ENCODE assay signal across 12 cellular contexts in the genomic region with DNA sequence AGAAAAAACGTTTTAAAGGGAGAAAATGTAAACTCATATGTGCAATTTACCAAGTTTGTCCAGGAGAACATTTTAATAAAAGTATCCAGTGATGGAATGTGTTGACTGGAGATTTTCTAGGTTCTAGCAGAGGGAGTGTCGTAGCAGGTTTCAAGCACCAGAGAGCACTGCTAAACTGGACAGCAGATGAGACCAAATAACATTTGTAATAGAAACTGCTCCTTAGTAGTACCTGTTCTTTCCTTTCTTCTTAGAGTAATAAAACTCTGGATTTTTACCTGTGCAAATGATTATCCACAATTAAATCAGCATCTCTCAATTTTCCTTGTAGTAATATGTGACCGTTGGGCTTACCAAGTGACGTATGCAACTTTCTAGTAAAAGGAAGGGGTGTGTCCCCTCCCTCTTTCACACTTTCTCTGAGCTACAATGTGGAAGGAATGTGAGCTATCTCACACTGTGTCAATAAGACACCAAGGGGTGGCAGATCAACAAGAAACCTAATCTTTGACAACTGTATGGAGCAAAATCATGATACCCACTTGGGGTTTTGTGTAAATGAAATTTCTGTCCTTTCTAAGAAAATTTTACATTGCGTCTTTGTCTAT. TPM values are rescaled to one million over a fixed set of nuclear protein-coding genes. Genes with fewer than 3 reads are reported as not detected.
DNase-seq lines count a peak whose midpoint lies in the region; ATAC-seq and TF ChIP-seq lines count a peak whose summit lies in the region.
"Had no signal": no experiment of that assay in that cellular context is flagged by ENCODE, and none has a peak within 500 bp of the region (broad histone marks: within the 10 kb centered on the region; RNA-seq: fewer than 3 reads in every experiment).

No MANE protein-coding gene starts in this region.

- H3K4ac ChIP-seq in neuronal stem cell (ENCODE audit: low read length), result no peak overlapping the region

- H3K4me3 ChIP-seq in epithelial cell of proximal tubule (ENCODE audit: low read depth, low read length) (no peak overlapping the region), neuronal stem cell (ENCODE audit: low read length in 2 of 2) (no peak overlapping the region), lower leg skin (ENCODE audit: low read depth, poor library complexity, severe bottlenecking) (no peak overlapping the region), aorta (ENCODE audit: low read length in 2 of 2) (no peak overlapping the region)

- H2BK5ac ChIP-seq in neuronal stem cell (ENCODE audit: low read length), result no peak overlapping the region

- H3K18ac ChIP-seq in neuronal stem cell (ENCODE audit: low read length), result no peak overlapping the region

- H2BK12ac ChIP-seq in neuronal stem cell (ENCODE audit: low read length), result no peak overlapping the region

- DNase-seq in EH (ENCODE audit: low read depth) (peak; percentile 32), NCI-H460 (ENCODE audit: extremely low read depth, low read depth) (peak; percentile 68), epithelial cell of proximal tubule (ENCODE audit: low read depth) (no peak), neuronal stem cell (ENCODE audit: low spot score) (peak; percentile 31), lower leg skin (ENCODE audit: low spot score in 2 of 2) (no peak), aorta (no peak), COLO829 (ENCODE audit: low spot score) (no peak)
- no peak for DNase-seq in stimulated activated naive CD4-positive, alpha-beta T cell treated with Interleukin-2 at 50 U/mL for 16 hours (lab: John Stamatoyannopoulos, UW)
- DNase-seq: effector CD4-positive, alpha-beta T cell; midbrain; RPMI8226 had no signal

- no peak overlapping the region for H3K9ac ChIP-seq in neuronal stem cell (ENCODE audit: low read depth, low read length, poor library complexity)
- H3K9ac ChIP-seq: KMS-11 had no signal

- WGBS in neuronal stem cell (ENCODE audit: extremely low coverage in 2 of 2, insufficient read length in 2 of 2, insufficient replicate concordance in 1 of 2), 2 donors, result no CpG with 5 or more reads among the region's 5 CpGs
- WGBS in lower leg skin, 2 donors, result 60 to 67% methylated on average over 5 of the region's 5 CpGs
- 57 to 71% methylated on average over 5 of the region's 5 CpGs for whole genome bisulfite sequencing in aorta, 2 donors

- no peak for ATAC-seq in aorta (ENCODE audit: low FRiP score)

- no peak overlapping the region for H2AFZ ChIP-seq in neuronal stem cell (ENCODE audit: low read length)

- H3K36me3 ChIP-seq in neuronal stem cell (replicated peaks in 1 of 2; ENCODE audit: control insufficient read depth in 2 of 2, insufficient read depth in 2 of 2, low read length in 2 of 2), result no peaks in the 10 kb centered on the region
- H3K36me3 ChIP-seq in aorta (ENCODE audit: control insufficient read depth in 1 of 2, insufficient read depth in 2 of 2, low read length in 1 of 2), result no peaks in the 10 kb centered on the region

- H3K27me3 ChIP-seq in neuronal stem cell (ENCODE audit: control insufficient read depth in 3 of 3, insufficient read depth in 3 of 3, low read depth in 1 of 3, low read length in 3 of 3) (no peaks in the 10 kb centered on the region), aorta (ENCODE audit: control insufficient read depth in 1 of 2, insufficient read depth in 2 of 2, low read length in 1 of 2) (no peaks in the 10 kb centered on the region)

- no peaks in the 10 kb centered on the region for H3K79me1 ChIP-seq in neuronal stem cell (ENCODE audit: low read depth, low read length)

- no peak overlapping the region for H3K14ac ChIP-seq in neuronal stem cell (ENCODE audit: low read length)

- H3K27ac ChIP-seq in neuronal stem cell (replicated peaks; ENCODE audit: low read length), result no peak overlapping the region
- H3K27ac ChIP-seq in aorta (ENCODE audit: low read depth in 1 of 2, low read length in 2 of 2), result no peak overlapping the region
- H3K27ac ChIP-seq: KMS-11 had no signal

- H2BK120ac ChIP-seq in neuronal stem cell (ENCODE audit: low read depth, low read length), result no peak overlapping the region

- no peak overlapping the region for H4K91ac ChIP-seq in neuronal stem cell (ENCODE audit: low read depth, low read length, poor library complexity)

- H3K23ac ChIP-seq in neuronal stem cell (ENCODE audit: low read depth, low read length, poor library complexity), result no peak overlapping the region

- H3K4me2 ChIP-seq in neuronal stem cell (ENCODE audit: insufficient read depth, low read length, poor library complexity, severe bottlenecking), result no peak overlapping the region
- H3K4me2 ChIP-seq: KMS-11 had no signal

- H4K8ac ChIP-seq in neuronal stem cell (ENCODE audit: low read depth, low read length), result no peak overlapping the region

- no peak overlapping the region for H2AK5ac ChIP-seq in neuronal stem cell (ENCODE audit: low read depth, low read length)

- TF ChIP-seq POLR2A in lower leg skin (IDR thresholded peaks at IDR 0.05), result no peak

- H2BK15ac ChIP-seq in neuronal stem cell (ENCODE audit: low read length), result no peak overlapping the region

- peak; percentile 40 for TF ChIP-seq CTCF in epithelial cell of proximal tubule (conservative IDR thresholded peaks at IDR 0.05; ENCODE audit: low read depth, low read length)
- TF ChIP-seq CTCF in lower leg skin (IDR thresholded peaks at IDR 0.05), result no peak

- intact Hi-C loops in lower leg skin (cut with DNase I; ENCODE audit: low total_unique reads), result no loop called here
- intact Hi-C loops in aorta (cut with DNase I), result no loop called here

- no peaks in the 10 kb centered on the region for H3K9me3 ChIP-seq in neuronal stem cell (replicated peaks in 1 of 2; ENCODE audit: control insufficient read depth in 2 of 2, insufficient read depth in 1 of 2, low read depth in 1 of 2, low read length in 2 of 2)
- no peaks in the 10 kb centered on the region for H3K9me3 ChIP-seq in aorta (ENCODE audit: control insufficient read depth, low read length)

- peaks cover 0 to 3% of the 10 kb centered on the region in 2 donors for H3K4me1 ChIP-seq in neuronal stem cell (ENCODE audit: control insufficient read depth in 2 of 2, insufficient read depth in 1 of 2, low read depth in 1 of 2, low read length in 2 of 2)
- no peaks in the 10 kb centered on the region for H3K4me1 ChIP-seq in aorta (ENCODE audit: control insufficient read depth in 1 of 2, insufficient read depth in 2 of 2, low read length in 2 of 2)

RNA-seq across cellular contexts. Expression of a gene that starts 9.5 kb away (rescaled TPM):
- total RNA-seq in NCI-H460 (2014; rRNA removed; shearing (Covaris generic)), result 28.7 and 32.3 TPM in 2 replicates
- 12.5 and 16.3 TPM in 2 replicates for polyA plus RNA-seq in NCI-H460 (2014; cell fraction: nucleus; rRNA removed)
- total RNA-seq in epithelial cell of proximal tubule, result not detected in 2 replicates
- polyA plus RNA-seq in neuronal stem cell (2013, experiment 1 of 2), result not detected
- not detected for polyA plus RNA-seq in neuronal stem cell (2013, experiment 2 of 2)
- 1 to 10 TPM in 3 of 4 donors, under 1 TPM in 1; 0.86 to 3.0 (median 1.6) TPM for total RNA-seq in lower leg skin
- 1 to 10 TPM; 3.2 to 5.7 TPM for total RNA-seq in aorta
- polyA plus RNA-seq in aorta, result 10 to 100 TPM in 1 of 2 donors, under 1 TPM in 1; 0.26 to 11.3 TPM

Comparison
In these comparisons a context has a peak if more than half of its experiments do, and no peak if none do; other contexts are left out.
1. DNase-seq: peak in EH (single experiment), NCI-H460 (single experiment) and neuronal stem cell (single experiment); none in epithelial cell of proximal tubule (single experiment), lower leg skin (0 of 2), aorta (0 of 2), stimulated activated naive CD4-positive, alpha-beta T cell treated with Interleukin-2 at 50 U/mL for 16 hours (single experiment) and COLO829 (single experiment).